In the genomic region with DNA sequence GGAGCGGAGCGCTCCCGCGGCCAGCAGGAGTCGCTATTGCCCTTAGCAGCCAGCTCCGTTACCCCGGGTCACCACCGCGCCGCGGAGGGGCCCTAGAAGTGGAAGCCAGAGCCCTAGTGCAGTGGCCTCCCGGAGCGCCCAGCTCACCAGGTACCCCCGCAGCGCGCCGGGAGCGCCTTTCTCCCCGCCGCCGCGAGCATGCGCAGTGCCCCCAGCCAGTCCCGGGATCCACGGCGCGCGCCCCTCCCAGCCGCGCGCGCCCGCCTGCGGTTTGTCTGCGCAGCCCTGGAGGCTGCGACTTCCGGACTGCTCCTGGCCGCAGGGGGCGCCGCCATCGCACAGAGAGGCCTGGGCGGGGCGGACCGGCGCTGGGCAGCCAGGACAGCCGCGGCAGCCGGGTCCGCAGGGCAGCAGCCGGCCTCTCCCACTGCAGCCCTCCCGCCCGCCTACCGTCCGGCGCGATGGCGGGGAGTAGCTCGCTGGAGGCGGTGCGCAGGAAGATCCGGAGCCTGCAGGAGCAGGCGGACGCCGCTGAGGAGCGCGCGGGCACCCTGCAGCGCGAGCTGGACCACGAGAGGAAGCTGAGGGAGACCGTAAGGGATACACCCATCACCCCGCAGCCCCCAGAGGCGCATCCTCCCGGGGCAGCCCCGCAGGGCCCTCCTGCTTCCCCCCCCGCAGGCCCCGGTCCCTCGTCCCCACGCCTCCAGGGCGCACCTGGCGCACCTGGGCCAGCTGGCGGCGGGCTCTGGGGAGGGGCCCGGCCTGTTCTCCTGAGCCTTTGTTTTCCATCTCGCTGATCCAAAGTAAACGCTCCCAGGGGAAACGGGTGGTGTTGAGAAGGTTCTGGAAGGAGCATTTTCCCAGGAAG, we compare ENCODE assay signal across 8 cellular contexts. TPM values are rescaled to one million over a fixed set of nuclear protein-coding genes. Genes with fewer than 3 reads are reported as not detected.
A peak's percentile ranks its signal among the peaks of the same experiment; 100 is the strongest.
DNase-seq lines count a peak whose midpoint lies in the region; ATAC-seq and TF ChIP-seq lines count a peak whose summit lies in the region.

No MANE protein-coding gene starts in this region.

- H3K4me1 ChIP-seq in heart left ventricle = peaks cover 0 to 85% (median 49%) of the 10 kb centered on the region in 12 donors
- H3K4me1 ChIP-seq in upper lobe of left lung = peaks cover 18 to 60% (median 45%) of the 10 kb centered on the region in 4 donors

- peak overlapping the region; percentile 54 for H3K9ac ChIP-seq in SU-DHL-6 (ENCODE audit: low read length)

- no peaks in the 10 kb centered on the region for H4K20me1 ChIP-seq in SU-DHL-6 (ENCODE audit: low read depth, low read length)

- H3K9me3 Mint-ChIP-seq in activated naive CD8-positive, alpha-beta T cell treated with anti-CD3 and anti-CD28 coated beads, Interleukin-2, amount 50 U/mL, for 24 hours = no peaks in the 10 kb centered on the region

- no peak for TF ChIP-seq EP300 in upper lobe of left lung (IDR thresholded peaks at IDR 0.05)

- peak overlapping the region; percentile 57 for H3K4me2 ChIP-seq in SU-DHL-6 (ENCODE audit: low read depth, low read length, poor library complexity, severe bottlenecking)

- TF ChIP-seq POLR2A in heart left ventricle (IDR thresholded peaks at IDR 0.05) (peak; percentile 24 to 96), upper lobe of left lung (IDR thresholded peaks at IDR 0.05) (peak in 3 of 4 donors; percentile 9 to 84 (median 40))

- peaks cover 21% of the 10 kb centered on the region for H3K4me1 Mint-ChIP-seq in activated naive CD8-positive, alpha-beta T cell treated with anti-CD3 and anti-CD28 coated beads, Interleukin-2, amount 50 U/mL, for 24 hours

- H3K27me3 Mint-ChIP-seq in activated naive CD8-positive, alpha-beta T cell treated with anti-CD3 and anti-CD28 coated beads, Interleukin-2, amount 50 U/mL, for 24 hours = peaks cover 39% of the 10 kb centered on the region

- WGBS in heart left ventricle, 4 donors = 0 to 1% (median 0%) methylated on average over 7 to 87 of the region's 87 CpGs
- 0 to 1% methylated on average over 9 to 47 of the region's 87 CpGs for WGBS in upper lobe of left lung, 2 donors

- no peaks in the 10 kb centered on the region for H3K79me2 ChIP-seq in SU-DHL-6 (ENCODE audit: insufficient read depth, low read length)

- H3K27me3 ChIP-seq in SU-DHL-6 (ENCODE audit: low read length) = no peaks in the 10 kb centered on the region
- H3K27me3 ChIP-seq in heart left ventricle = peaks cover 0 to 39% (median 0%) of the 10 kb centered on the region in 9 donors
- peaks cover 0 to 14% (median 5%) of the 10 kb centered on the region in 4 donors for H3K27me3 ChIP-seq in upper lobe of left lung

- H3K9me3 ChIP-seq in SU-DHL-6 (ENCODE audit: insufficient read depth, low read length) (no peaks in the 10 kb centered on the region), heart left ventricle (no peaks in the 10 kb centered on the region), upper lobe of left lung (no peaks in the 10 kb centered on the region)

- no peaks in the 10 kb centered on the region for H3K36me3 Mint-ChIP-seq in activated naive CD8-positive, alpha-beta T cell treated with anti-CD3 and anti-CD28 coated beads, Interleukin-2, amount 50 U/mL, for 24 hours (ENCODE audit: low read depth)

- intact Hi-C loops in heart left ventricle (cut with DNase I) = loop anchor here (1.0 to 10.0 kb wide), 7 partner anchors 44 to 266 kb away; no protein-coding TSS in a partner anchor
- intact Hi-C loops in posterior vena cava (cut with DNase I) = no loop called here

- peak overlapping the region; percentile 89 for H3K4me3 Mint-ChIP-seq in activated naive CD8-positive, alpha-beta T cell treated with anti-CD3 and anti-CD28 coated beads, Interleukin-2, amount 50 U/mL, for 24 hours

- H3K27ac ChIP-seq in SU-DHL-6 (ENCODE audit: low read depth, low read length) = no peak overlapping the region
- peak overlapping the region; percentile 91 to 99 (median 96) for H3K27ac ChIP-seq in heart left ventricle
- peak overlapping the region; percentile 86 to 95 (median 90) for H3K27ac ChIP-seq in upper lobe of left lung

- DNase-seq in NCI-H1092 treated with DMSO at 0.1 percent for 48 hours (lab: John Stamatoyannopoulos, UW) (peak; percentile 80), heart left ventricle (peak; percentile 90 to 95 (median 91)), posterior vena cava (ENCODE audit: low spot score) (peak; percentile 96), upper lobe of left lung (peak; percentile 94 to 99)
- peak; percentile 89 for DNase-seq in activated naive CD8-positive, alpha-beta T cell treated with anti-CD3 and anti-CD28 coated beads, Interleukin-2, amount 50 U/mL, for 24 hours

- H3K4me3 ChIP-seq in SU-DHL-6 (ENCODE audit: insufficient read depth, low read length, poor library complexity, severe bottlenecking) (peak overlapping the region; percentile 61), heart left ventricle (peak overlapping the region; percentile 62 to 95 (median 84)), upper lobe of left lung (peak overlapping the region; percentile 71 to 90 (median 80))

- ATAC-seq in HG02642 (IDR thresholded peaks at IDR 0.05; ENCODE audit: poor library complexity, unreplicated experiment) = peak; percentile 89
- ATAC-seq in activated naive CD8-positive, alpha-beta T cell treated with anti-CD3 and anti-CD28 coated beads, Interleukin-2, amount 50 U/mL, for 24 hours = peak; percentile 91
- ATAC-seq in heart left ventricle = peak; percentile 28 to 83 (median 62)
- ATAC-seq in upper lobe of left lung (ENCODE audit: low FRiP score in 2 of 2) = peak; percentile 95

- TF ChIP-seq CTCF in GM12872 (IDR thresholded peaks at IDR 0.05; ENCODE audit: insufficient read depth, low read depth, low read length) = peak; percentile 97
- TF ChIP-seq CTCF in SU-DHL-6 (IDR thresholded peaks at IDR 0.05; ENCODE audit: insufficient read depth, low read length, poor library complexity, severe bottlenecking) = peak; percentile 82
- TF ChIP-seq CTCF in heart left ventricle (IDR thresholded peaks at IDR 0.05) = peak; percentile 79 to 98 (median 91)
- peak; percentile 89 to 99 (median 98) for TF ChIP-seq CTCF in upper lobe of left lung (IDR thresholded peaks at IDR 0.05)

- peaks cover 8% of the 10 kb centered on the region; the same call in 1 of the 2 replicates for H3F3A ChIP-seq in SU-DHL-6 (ENCODE audit: insufficient read depth)

- H3K27ac Mint-ChIP-seq in activated naive CD8-positive, alpha-beta T cell treated with anti-CD3 and anti-CD28 coated beads, Interleukin-2, amount 50 U/mL, for 24 hours = peak overlapping the region; percentile 65

- H3K36me3 ChIP-seq in SU-DHL-6 (ENCODE audit: low read length) (no peaks in the 10 kb centered on the region), heart left ventricle (peaks cover 0 to 69% (median 19%) of the 10 kb centered on the region in 9 donors), upper lobe of left lung (no peaks in the 10 kb centered on the region)

- H3K9me2 ChIP-seq in SU-DHL-6 (replicated peaks; ENCODE audit: insufficient read depth, low read length) = no peaks in the 10 kb centered on the region

- peak overlapping the region; percentile 57 for H2AFZ ChIP-seq in SU-DHL-6 (ENCODE audit: low read depth, low read length, severe bottlenecking)

RNA-seq across cellular contexts. Expression of a gene that starts 5.8 kb away (rescaled TPM):
- total RNA-seq in heart left ventricle = over 10,000 TPM in 7 of 9 donors, 1,000 to 10,000 TPM in 2; 9,722 to 18,689 (median 13,330) TPM
- polyA plus RNA-seq in heart left ventricle = over 10,000 TPM; 13,651 to 16,217 TPM
- 1,000 to 10,000 TPM; 1,343 to 1,694 TPM for total RNA-seq in posterior vena cava
- total RNA-seq in upper lobe of left lung = 100 to 1,000 TPM; 144 to 343 (median 254) TPM

Comparison
In these comparisons a context has a peak if more than half of its experiments do, and no peak if none do; other contexts are left out.
1. RNA of a gene that starts 5.8 kb away (total RNA-seq): 9,722 to 18,689 TPM in heart left ventricle; 1,343 to 1,694 TPM in posterior vena cava and 144 to 343 TPM in upper lobe of left lung; every median in the first group is over 4 times any median in the second.
2. intact Hi-C loops: an anchor here in heart left ventricle (1.0 to 10.0 kb wide); none called in posterior vena cava.
3. Peak in every context shown above with its lines, with median percentiles within 50 percentile points of each other: CTCF ChIP-seq, ATAC-seq, DNase-seq and H3K4me3 ChIP-seq.